8 cellular contexts compared by ENCODE assay signal in the genomic region with DNA sequence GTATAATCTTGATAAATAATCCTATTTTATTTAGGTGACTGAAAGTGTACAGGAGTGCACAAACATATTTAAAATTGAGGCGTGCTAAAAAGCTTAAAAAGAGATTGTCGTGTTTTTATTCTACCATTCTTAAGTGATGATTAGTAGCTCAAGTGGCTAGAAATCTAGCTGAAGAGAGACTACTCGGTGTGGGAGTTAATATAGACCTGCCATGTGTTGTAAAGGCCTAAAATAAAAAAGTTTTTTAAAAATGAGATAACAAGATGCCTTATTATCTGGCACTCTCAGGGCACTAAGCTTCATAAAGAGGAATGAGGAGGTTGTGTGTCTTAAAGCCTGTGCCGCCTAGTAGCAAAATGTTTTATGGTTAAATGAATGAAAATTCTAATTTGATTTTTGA. TPM values are rescaled to one million over a fixed set of nuclear protein-coding genes. Genes with fewer than 3 reads are reported as not detected.
DNase-seq lines count a peak whose midpoint lies in the region; ATAC-seq, FAIRE-seq and TF ChIP-seq lines count a peak whose summit lies in the region.

No MANE protein-coding gene starts in this region.

- H4K20me1 ChIP-seq in H1 (replicated peaks in 1 of 2; ENCODE audit: control insufficient read depth in 1 of 2, insufficient read depth in 2 of 2, low read length in 2 of 2) = peaks cover 3 to 4% of the 10 kb centered on the region in 2 experiments

- no peaks in the 10 kb centered on the region for H3K9me3 ChIP-seq in CD8-positive, alpha-beta T cell (ENCODE audit: low read length)
- H3K9me3 ChIP-seq in NT2/D1 (ENCODE audit: insufficient read depth, low read length) = no peaks in the 10 kb centered on the region
- no peaks in the 10 kb centered on the region for H3K9me3 ChIP-seq in H1 (ENCODE audit: insufficient read depth in 2 of 2, low read depth in 1 of 2, low read length in 1 of 2)
- H3K9me3 ChIP-seq in neuronal stem cell (replicated peaks in 1 of 2; ENCODE audit: control insufficient read depth in 2 of 2, insufficient read depth in 1 of 2, low read depth in 1 of 2, low read length in 2 of 2) = peaks cover 0 to 6% of the 10 kb centered on the region in 2 donors

- H3K79me1 ChIP-seq in H1 (ENCODE audit: low read depth, low read length) (no peaks in the 10 kb centered on the region; the same call in 1 of the 2 replicates), neuronal stem cell (ENCODE audit: low read depth, low read length) (peaks cover 2% of the 10 kb centered on the region)

- H4K91ac ChIP-seq in H1 (replicated peaks; ENCODE audit: insufficient read length, low read length) (no peak overlapping the region), neuronal stem cell (ENCODE audit: low read depth, low read length, poor library complexity) (no peak overlapping the region)

- TF ChIP-seq EP300 in H1 (IDR thresholded peaks at IDR 0.05; ENCODE audit: borderline replicate concordance in 1 of 2, low read depth in 2 of 2, low read length in 2 of 2) = no peak

- H3K9ac ChIP-seq in NT2/D1 (ENCODE audit: insufficient read length, low read depth) (peak overlapping the region; percentile 76), H1 (replicated peaks in 1 of 4; ENCODE audit: extremely low read depth in 1 of 4, low read depth in 3 of 4, low read length in 3 of 4) (peak overlapping the region in 1 of 4 experiments; percentile 15; a peak in 2 of 7 replicates), neuronal stem cell (ENCODE audit: low read depth, low read length, poor library complexity) (no peak overlapping the region)

- peaks cover 9% of the 10 kb centered on the region for H3K36me3 Mint-ChIP-seq in CD8-positive, alpha-beta T cell

- H3K4me2 ChIP-seq in H1 (ENCODE audit: insufficient read depth in 1 of 2, low read depth in 2 of 2, low read length in 2 of 2) (peak overlapping the region; percentile 82 to 83), neuronal stem cell (ENCODE audit: insufficient read depth, low read length, poor library complexity, severe bottlenecking) (peak overlapping the region; percentile 68)

- no peaks in the 10 kb centered on the region for H3K27me3 ChIP-seq in CD8-positive, alpha-beta T cell (ENCODE audit: insufficient read depth, low read length)
- H3K27me3 ChIP-seq in NT2/D1 (ENCODE audit: insufficient read depth, insufficient read length) (no peaks in the 10 kb centered on the region), H1 (replicated peaks in 1 of 4; ENCODE audit: control insufficient read depth in 3 of 4, extremely low read depth in 1 of 4, insufficient read depth in 3 of 4, low read length in 3 of 4) (no peaks in the 10 kb centered on the region), neuronal stem cell (ENCODE audit: control insufficient read depth in 3 of 3, insufficient read depth in 3 of 3, low read depth in 1 of 3, low read length in 3 of 3) (no peaks in the 10 kb centered on the region)

- H4K8ac ChIP-seq in H1 (ENCODE audit: extremely low read depth, insufficient read depth, low read length) (no peak overlapping the region), neuronal stem cell (ENCODE audit: low read depth, low read length) (no peak overlapping the region)

- no peaks in the 10 kb centered on the region for H3K9me3 Mint-ChIP-seq in CD8-positive, alpha-beta T cell

- no peak overlapping the region for H2AFZ ChIP-seq in H1 (ENCODE audit: low read length)
- no peak overlapping the region for H2AFZ ChIP-seq in neuronal stem cell (ENCODE audit: low read length)

- POLR2A ChIA-PET in CD8-positive, alpha-beta T cell (lab: Charles Lee) = interaction anchor here (1.5 kb wide), 1 partner anchor 9 kb away, joined by 4 read pairs; no protein-coding TSS in a partner anchor
- POLR2A ChIA-PET in H1 (lab: Charles Lee; ENCODE audit: partially characterized antibody) = interaction anchor here (1.4 kb wide), 1 partner anchor 9 kb away, joined by 4 read pairs; no protein-coding TSS in a partner anchor

- no peak for FAIRE-seq in H1 (lab: Jason Lieb, UNC)

- no peak overlapping the region for H4K5ac ChIP-seq in H1 (ENCODE audit: insufficient read length, low read depth, low read length)

- H2BK15ac ChIP-seq in H1 (ENCODE audit: low read length) (no peak overlapping the region), neuronal stem cell (ENCODE audit: low read length) (no peak overlapping the region)

- H3K27ac Mint-ChIP-seq in CD8-positive, alpha-beta T cell = peak overlapping the region; percentile 90

- no peak overlapping the region for H2BK20ac ChIP-seq in H1 (ENCODE audit: low read length)

- H3K4me3 ChIP-seq in CD8-positive, alpha-beta T cell (ENCODE audit: low read depth, low read length) = no peak overlapping the region
- H3K4me3 ChIP-seq in NT2/D1 (ENCODE audit: insufficient read length, low read depth) (peak overlapping the region; percentile 82), H1 (ENCODE audit: extremely low read depth in 1 of 4, insufficient read depth in 2 of 4, low read depth in 3 of 4, low read length in 4 of 4) (peak overlapping the region; percentile 71 to 84 (median 80); a peak in 7 of 8 replicates), neuronal stem cell (ENCODE audit: low read length in 2 of 2) (peak overlapping the region in 1 of 2 donors; percentile 80)

- H3K14ac ChIP-seq in H1 (ENCODE audit: insufficient read length) (no peak overlapping the region), neuronal stem cell (ENCODE audit: low read length) (no peak overlapping the region)

- TF ChIP-seq RAD21 in H1 (IDR thresholded peaks at IDR 0.05 in 1 of 2, conservative IDR thresholded peaks at IDR 0.05 in 1 of 2; ENCODE audit: low read depth in 2 of 2, low read length in 2 of 2) = no peak

- CTCF ChIA-PET in CD8-positive, alpha-beta T cell (lab: Charles Lee) = interaction anchor here (0.5 to 1.4 kb wide), 2 partner anchors 53 to 69 kb away, joined by 3 to 4 read pairs; no protein-coding TSS in a partner anchor
- CTCF ChIA-PET in H1 (lab: Charles Lee; ENCODE audit: partially characterized antibody) = interaction anchor here (1.1 to 1.4 kb wide), 3 partner anchors 10 to 149 kb away, joined by 3 to 4 read pairs (median 3); no protein-coding TSS in a partner anchor

- WGBS in H1 (ENCODE audit: extremely low coverage in 1 of 2, insufficient coverage in 1 of 2, insufficient read length in 1 of 2, insufficient replicate concordance in 2 of 2, low coverage in 1 of 2, low lambda C conversion rate in 2 of 2, missing lambda C conversion rate in 1 of 2), 2 experiments = 71% methylated on average over 4 of the region's 4 CpGs; no CpG with 5 or more reads in 1 of the 2 experiments
- WGBS in neuronal stem cell (ENCODE audit: extremely low coverage in 2 of 2, insufficient read length in 2 of 2, insufficient replicate concordance in 1 of 2), 2 donors = no CpG with 5 or more reads among the region's 4 CpGs

- H2BK12ac ChIP-seq in H1 (ENCODE audit: low read depth, low read length) (no peak overlapping the region), neuronal stem cell (ENCODE audit: low read length) (no peak overlapping the region)

- H2BK5ac ChIP-seq in H1 (ENCODE audit: low read depth, low read length) (no peak overlapping the region), neuronal stem cell (ENCODE audit: low read length) (no peak overlapping the region)

- H3K36me3 ChIP-seq in CD8-positive, alpha-beta T cell (ENCODE audit: insufficient read depth, low read length) = no peaks in the 10 kb centered on the region
- H3K36me3 ChIP-seq in NT2/D1 (ENCODE audit: insufficient read depth, insufficient read length, low read length) (no peaks in the 10 kb centered on the region), H1 (ENCODE audit: control insufficient read depth in 2 of 4, insufficient read depth in 4 of 4, low read length in 3 of 4) (no peaks in the 10 kb centered on the region), neuronal stem cell (replicated peaks in 1 of 2; ENCODE audit: control insufficient read depth in 2 of 2, insufficient read depth in 2 of 2, low read length in 2 of 2) (peaks cover 0 to 3% of the 10 kb centered on the region in 2 donors)

- H2AK5ac ChIP-seq in H1 (ENCODE audit: low read depth, low read length) (no peak overlapping the region), neuronal stem cell (ENCODE audit: low read depth, low read length) (no peak overlapping the region)

- H2BK120ac ChIP-seq in H1 (replicated peaks; ENCODE audit: low read depth, low read length) (no peak overlapping the region), neuronal stem cell (ENCODE audit: low read depth, low read length) (no peak overlapping the region)

- no peak for DNase-seq in CD8-positive, alpha-beta T cell
- DNase-seq in NT2/D1 (ENCODE audit: low read depth, low spot score) (no peak), H1 (ENCODE audit: low read depth in 1 of 2, low spot score in 2 of 2) (no peak), neuronal stem cell (ENCODE audit: low spot score) (no peak), NCI-H2107 treated with DMSO at 0.1 percent for 48 hours (lab: John Stamatoyannopoulos, UW; ENCODE audit: unreplicated experiment) (no peak), NCI-H82 (lab: John Stamatoyannopoulos, UW) (no peak)

- H3K56ac ChIP-seq in H1 (replicated peaks; ENCODE audit: insufficient read length, low read depth, low read length) = no peak overlapping the region

- H3K23me2 ChIP-seq in H1 (ENCODE audit: low read depth, low read length) = no peaks in the 10 kb centered on the region

- peak overlapping the region; percentile 96 for H3K4me3 Mint-ChIP-seq in CD8-positive, alpha-beta T cell

- H3K79me2 ChIP-seq in H1 (ENCODE audit: control insufficient read depth in 1 of 2, insufficient read depth in 2 of 2, low read length in 2 of 2) = peaks cover 27 to 61% of the 10 kb centered on the region in 2 experiments

- intact Hi-C loops in CD8-positive, alpha-beta T cell (cut with DNase I, micrococcal nuclease) = loop anchor here in 1 of 2 experiments (10.0 kb wide), 1 partner anchor 1939 kb away; the partner anchor contains the start of gene MDFIC

- peaks cover 4% of the 10 kb centered on the region for H3K27me3 Mint-ChIP-seq in CD8-positive, alpha-beta T cell (ENCODE audit: low read depth)

- peaks cover 53% of the 10 kb centered on the region for H3K4me1 Mint-ChIP-seq in CD8-positive, alpha-beta T cell (ENCODE audit: low read depth)

- peaks cover 15% of the 10 kb centered on the region for H3K4me1 ChIP-seq in CD8-positive, alpha-beta T cell (ENCODE audit: insufficient read depth, low read length)
- H3K4me1 ChIP-seq in NT2/D1 (ENCODE audit: insufficient read depth, insufficient read length) (no peaks in the 10 kb centered on the region), H1 (replicated peaks in 1 of 4; ENCODE audit: control insufficient read depth in 3 of 4, insufficient read depth in 4 of 4, low read length in 3 of 4) (peaks cover 0 to 3% (median 1%) of the 10 kb centered on the region in 4 experiments; a peak in 4 of 7 replicates), neuronal stem cell (ENCODE audit: control insufficient read depth in 2 of 2, insufficient read depth in 1 of 2, low read depth in 1 of 2, low read length in 2 of 2) (no peaks in the 10 kb centered on the region)

- TF ChIP-seq CTCF in CD8-positive, alpha-beta T cell (IDR thresholded peaks at IDR 0.05) = no peak
- no peak for TF ChIP-seq CTCF in H1 (IDR thresholded peaks at IDR 0.05; ENCODE audit: control extremely low read depth in 1 of 3, insufficient read depth in 1 of 3, low read depth in 1 of 3, low read length in 3 of 3)

- H3K23ac ChIP-seq in H1 (ENCODE audit: insufficient read length) (no peak overlapping the region), neuronal stem cell (ENCODE audit: low read depth, low read length, poor library complexity) (no peak overlapping the region)

- ATAC-seq in CD8-positive, alpha-beta T cell = no peak
- ATAC-seq in GM19035 (IDR thresholded peaks at IDR 0.05; ENCODE audit: unreplicated experiment) (no peak), HG03378 (IDR thresholded peaks at IDR 0.05; ENCODE audit: unreplicated experiment) (no peak)

- no peak overlapping the region for H3K27ac ChIP-seq in CD8-positive, alpha-beta T cell (ENCODE audit: low read depth, low read length)
- H3K27ac ChIP-seq in H1 (ENCODE audit: low read depth, low read length) (no peak overlapping the region), neuronal stem cell (replicated peaks; ENCODE audit: low read length) (no peak overlapping the region)

- H3K4ac ChIP-seq in H1 (replicated peaks; ENCODE audit: insufficient read length, low read depth, low read length) = no peak overlapping the region
- H3K4ac ChIP-seq in neuronal stem cell (ENCODE audit: low read length) = no peak overlapping the region

- TF ChIP-seq POLR2A in H1 (IDR thresholded peaks at IDR 0.05; ENCODE audit: control extremely low read depth in 1 of 2, low read depth in 2 of 2, low read length in 2 of 2) = no peak

- H3K18ac ChIP-seq in H1 (ENCODE audit: extremely low read depth, low read length) = no peak overlapping the region
- no peak overlapping the region for H3K18ac ChIP-seq in neuronal stem cell (ENCODE audit: low read length)

RNA-seq across cellular contexts. Expression of gene CAPZA2, which starts 1.7 kb away (rescaled TPM):
- 100 to 1,000 TPM in 1 of 2 experiments, 10 to 100 TPM in 1; 92.6 to 101 TPM for total RNA-seq in CD8-positive, alpha-beta T cell
- 141 and 145 TPM in 2 replicates for total RNA-seq in H1 (2021; fragmentation: NEBNext Ultra II Directional; extraction: Animal tissue kit (Norgen Biotek cat#: 25700))
- 8.7 and 33.2 TPM in 2 replicates for polyA plus RNA-seq in H1 (2011; rRNA removed)
- 34.6 TPM for polyA plus RNA-seq in H1 (2011; cell fraction: cytosol; rRNA removed)
- 5.8 TPM for polyA plus RNA-seq in H1 (2011; cell fraction: nucleus; rRNA removed)
- polyA plus RNA-seq in H1 (2012, experiment 1 of 2) = 50.2 to 123 TPM (median 60.7 TPM) in 4 replicates
- polyA plus RNA-seq in H1 (2012, experiment 2 of 2) = 28.7 TPM
- 43.8 TPM for polyA plus RNA-seq in H1 (2013, experiment 1 of 2)
- 43.5 TPM for polyA plus RNA-seq in H1 (2013, experiment 2 of 2)
- polyA minus RNA-seq in H1 (2011; rRNA and poly(A)+ RNA removed) = 27.6 and 46.3 TPM in 2 replicates
- 23.0 TPM for polyA minus RNA-seq in H1 (2011; cell fraction: cytosol; rRNA and poly(A)+ RNA removed)
- 50.7 TPM for polyA minus RNA-seq in H1 (2011; cell fraction: nucleus; rRNA and poly(A)+ RNA removed)
- 65.8 TPM for polyA plus RNA-seq in neuronal stem cell (2013, experiment 1 of 2)
- 58.9 TPM for polyA plus RNA-seq in neuronal stem cell (2013, experiment 2 of 2)
